Comparison of ENCODE assay signal across 20 cellular contexts in genomic region chr10:21337171-21337792, GRCh38.
DNase-seq lines count a peak whose midpoint lies in the region; ATAC-seq, FAIRE-seq and TF ChIP-seq lines count a peak whose summit lies in the region.
"Had no signal": no experiment of that assay in that cellular context is flagged by ENCODE, and none has a peak within 500 bp of the region (broad histone marks: within the 10 kb centered on the region; RNA-seq: fewer than 3 reads in every experiment).

No MANE protein-coding gene starts in this region.

- BruUV-seq in A673 (replicated peaks; lab: Mats Ljungman, UMichigan) (no TSS peak), K562 (replicated peaks; lab: Mats Ljungman, UMichigan) (no TSS peak)

- no peaks in the 10 kb centered on the region for H3K9me1 ChIP-seq in K562 (ENCODE audit: control insufficient read depth, insufficient read depth, low read length)
- no peaks in the 10 kb centered on the region for H3K9me1 ChIP-seq in keratinocyte (ENCODE audit: control insufficient read depth, extremely low read depth, insufficient read depth, low read length)

- in situ Hi-C loops in K562 (cut with MboI) = no loop called here

- 12% methylated on average over 6 of the region's 7 CpGs for WGBS in K562 (ENCODE audit: insufficient coverage, low coverage, missing lambda C conversion rate)

- H3K4me3 Mint-ChIP-seq in HFFc6 = no peak overlapping the region
- H3K4me3 Mint-ChIP-seq: activated CD8-positive, alpha-beta T cell treated with anti-CD3 and anti-CD28 coated beads for 36 hours; activated naive CD8-positive, alpha-beta T cell; CD8-positive, alpha-beta T cell; stimulated activated naive CD8-positive, alpha-beta T cell treated with anti-CD3 and anti-CD28 coated beads, Interleukin-15, amount 100 ng/mL, for 72 hours had no signal

- H3K4me3 ChIP-seq in A673 (ENCODE audit: low read depth, low read length, poor library complexity, severe bottlenecking) (no peak overlapping the region), K562 (no peak overlapping the region), keratinocyte (ENCODE audit: control insufficient read depth in 2 of 3, extremely low read depth in 1 of 3, insufficient read depth in 2 of 3, low read depth in 1 of 3, low read length in 3 of 3) (no peak overlapping the region)
- H3K4me3 ChIP-seq: body of pancreas, mucosa of descending colon had no signal

- FAIRE-seq in K562 (lab: Jason Lieb, UNC) (no peak), keratinocyte (lab: Jason Lieb, UNC) (no peak)
- FAIRE-seq: urothelium cell line had no signal

- TF ChIP-seq RAD21 in K562 (CRISPR knock-in tag; conservative IDR thresholded peaks at IDR 0.05 in 1 of 2, IDR thresholded peaks at IDR 0.05 in 1 of 2) = no peak

- intact Hi-C loops in A673 (cut with micrococcal nuclease; ENCODE audit: unreplicated experiment) = loop anchor here (5.0 kb wide), 1 partner anchor 45 kb away; no protein-coding TSS in a partner anchor
- intact Hi-C loops in K562 (cut with micrococcal nuclease) = no loop called here

- 0 out of 2 replicates have a peak, but pooled peaks cover 5% of the 10 kb centered on the region for H4K20me1 ChIP-seq in K562 (replicated peaks; ENCODE audit: control insufficient read depth, insufficient read depth, low read length)
- peaks cover 2% of the 10 kb centered on the region for H4K20me1 ChIP-seq in keratinocyte (ENCODE audit: control insufficient read depth, extremely low read depth, insufficient read depth, low read length)

- H3K4me1 Mint-ChIP-seq in HFFc6 (ENCODE audit: low read depth) = peaks cover 66% of the 10 kb centered on the region
- H3K4me1 Mint-ChIP-seq: stimulated activated naive CD8-positive, alpha-beta T cell treated with anti-CD3 and anti-CD28 coated beads, Interleukin-15, amount 100 ng/mL, for 72 hours had no signal

- H3K27ac ChIP-seq in A673 (ENCODE audit: low read depth, low read length, poor library complexity, severe bottlenecking) (no peak overlapping the region), K562 (ENCODE audit: extremely low read depth, low read depth, low read length) (no peak overlapping the region), keratinocyte (ENCODE audit: control insufficient read depth, insufficient read depth, low read length) (peak overlapping the region; percentile 98)
- H3K27ac ChIP-seq: VCaP had no signal

- H3K27me3 Mint-ChIP-seq in HFFc6 (ENCODE audit: insufficient read depth) = peaks cover 3% of the 10 kb centered on the region; the same call in 1 of the 2 replicates
- H3K27me3 Mint-ChIP-seq: stimulated activated naive CD8-positive, alpha-beta T cell treated with anti-CD3 and anti-CD28 coated beads, Interleukin-15, amount 100 ng/mL, for 72 hours had no signal

- H2AFZ ChIP-seq in K562 (ENCODE audit: low read depth, low read length) = no peak overlapping the region
- H2AFZ ChIP-seq in keratinocyte (ENCODE audit: control insufficient read depth, low read length) = no peak overlapping the region

- no peaks in the 10 kb centered on the region for H3K79me2 ChIP-seq in K562 (ENCODE audit: control insufficient read depth, insufficient read depth, low read length)
- H3K79me2 ChIP-seq in keratinocyte (ENCODE audit: control insufficient read depth, insufficient read depth, low read length) = no peaks in the 10 kb centered on the region

- no peak for TF ChIP-seq EP300 in K562 (IDR thresholded peaks at IDR 0.05; ENCODE audit: low read length)

- ATAC-seq in K562 (no peak), HG03469 (IDR thresholded peaks at IDR 0.05; ENCODE audit: unreplicated experiment) (no peak), HG02759 (IDR thresholded peaks at IDR 0.05; ENCODE audit: unreplicated experiment) (no peak), GM18868 (IDR thresholded peaks at IDR 0.05; ENCODE audit: unreplicated experiment) (no peak)
- ATAC-seq: activated CD8-positive, alpha-beta T cell treated with anti-CD3 and anti-CD28 coated beads for 36 hours; CD8-positive, alpha-beta T cell; mucosa of descending colon; stimulated activated naive CD8-positive, alpha-beta T cell treated with anti-CD3 and anti-CD28 coated beads, Interleukin-15, amount 100 ng/mL, for 72 hours had no signal

- H3K27ac Mint-ChIP-seq in HFFc6 = peak overlapping the region; percentile 64
- H3K27ac Mint-ChIP-seq: activated CD8-positive, alpha-beta T cell treated with anti-CD3 and anti-CD28 coated beads for 36 hours; activated naive CD8-positive, alpha-beta T cell; CD8-positive, alpha-beta T cell; stimulated activated naive CD8-positive, alpha-beta T cell treated with anti-CD3 and anti-CD28 coated beads, Interleukin-15, amount 100 ng/mL, for 72 hours had no signal

- H3K4me2 ChIP-seq in K562 (ENCODE audit: insufficient read depth, low read length) = no peak overlapping the region
- H3K4me2 ChIP-seq in keratinocyte (ENCODE audit: control insufficient read depth, extremely low read depth, insufficient read depth, low read depth, low read length) = peak overlapping the region; percentile 100

- dilution Hi-C loops in keratinocyte (cut with MboI; ENCODE audit: extremely low pct_ligation_motif_present, low sequenced_read_pairs) = no loop called here

- H3K36me3 ChIP-seq in A673 (ENCODE audit: insufficient read depth, low read length, poor library complexity, severe bottlenecking) = no peaks in the 10 kb centered on the region
- H3K36me3 ChIP-seq in K562 (ENCODE audit: control insufficient read depth, insufficient read depth, low read length) = no peaks in the 10 kb centered on the region
- H3K36me3 ChIP-seq in keratinocyte (ENCODE audit: control insufficient read depth in 2 of 2, extremely low read depth in 1 of 2, insufficient read depth in 2 of 2, low read length in 2 of 2) = no peaks in the 10 kb centered on the region

- TF ChIP-seq POLR2A in K562 (conservative IDR thresholded peaks at IDR 0.05) = no peak
- no peak for TF ChIP-seq POLR2A in erythroblast (IDR thresholded peaks at IDR 0.05; ENCODE audit: low read length)

- peaks cover 12% of the 10 kb centered on the region; the same call in 1 of the 2 replicates for H3K36me3 Mint-ChIP-seq in HFFc6 (ENCODE audit: low read depth)
- H3K36me3 Mint-ChIP-seq: activated naive CD8-positive, alpha-beta T cell; CD8-positive, alpha-beta T cell had no signal

- H3K27me3 ChIP-seq in A673 (replicated peaks; ENCODE audit: insufficient read depth, low read depth, low read length, poor library complexity) = no peaks in the 10 kb centered on the region
- no peaks in the 10 kb centered on the region; a peak in 1 of 5 replicates for H3K27me3 ChIP-seq in K562 (ENCODE audit: control insufficient read depth in 2 of 2, insufficient read depth in 2 of 2, low read length in 2 of 2)
- H3K27me3 ChIP-seq in keratinocyte (ENCODE audit: control insufficient read depth, extremely low read depth, insufficient read depth, low read length) = no peaks in the 10 kb centered on the region
- H3K27me3 ChIP-seq: body of pancreas had no signal

- H3K9me3 ChIP-seq in A673 (ENCODE audit: low read depth, low read length, poor library complexity, severe bottlenecking) (no peaks in the 10 kb centered on the region), K562 (replicated peaks; ENCODE audit: control insufficient read depth, insufficient read depth, low read depth, low read length) (no peaks in the 10 kb centered on the region), keratinocyte (ENCODE audit: control insufficient read depth, low read depth, low read length) (peaks cover 3% of the 10 kb centered on the region)
- H3K9me3 ChIP-seq: body of pancreas, mucosa of descending colon had no signal

- POLR2A ChIA-PET in A673 (lab: Charles Lee; ENCODE audit: low non-redundant PET) = no interaction called here
- POLR2A ChIA-PET in K562 (lab: Yijun Ruan, JAX) = no interaction called here

- H3K9ac ChIP-seq in K562 (ENCODE audit: insufficient read depth in 1 of 2, low read depth in 2 of 2, low read length in 2 of 2) (no peak overlapping the region), keratinocyte (ENCODE audit: control insufficient read depth, extremely low read depth, insufficient read depth, low read length) (no peak overlapping the region)

- DNase-seq in A673 (ENCODE audit: low spot score) (no peak), HFFc6 (no peak), K562 (ENCODE audit: extremely low read depth in 1 of 4, low spot score in 3 of 4) (peak in 1 of 4 experiments; percentile 7), keratinocyte (ENCODE audit: low read depth, low spot score) (no peak), erythroblast (lab: John Stamatoyannopoulos, UW) (no peak)
- DNase-seq: activated CD8-positive, alpha-beta T cell treated with anti-CD3 and anti-CD28 coated beads for 36 hours; CD8-positive, alpha-beta T cell; Karpas-422; mucosa of descending colon; NCI-H1417 treated with DMSO at 0.1 percent for 48 hours; nucleus accumbens; stimulated activated naive CD8-positive, alpha-beta T cell treated with anti-CD3 and anti-CD28 coated beads, Interleukin-15, amount 100 ng/mL, for 72 hours; T-helper 1 cell had no signal

- TF ChIP-seq CTCF in A673 (conservative IDR thresholded peaks at IDR 0.05; ENCODE audit: low read depth, low read length) (0 out of 2 replicates have a peak, but pooled peaks have one; percentile 10), HFFc6 (IDR thresholded peaks at IDR 0.05) (peak; percentile 31), K562 (IDR thresholded peaks at IDR 0.05 in 2 of 3, conservative IDR thresholded peaks at IDR 0.05 in 1 of 3; ENCODE audit: insufficient read depth in 2 of 3, low read depth in 1 of 3, low read length in 3 of 3) (0 out of 6 replicates have a peak, but pooled peaks of 2 of the 3 experiments have one; percentile 8 to 9), keratinocyte (optimal IDR thresholded peaks at IDR 0.05 in 1 of 3, IDR thresholded peaks at IDR 0.05 in 1 of 3, conservative IDR thresholded peaks at IDR 0.05 in 1 of 3; ENCODE audit: extremely low read depth in 1 of 3, insufficient read depth in 2 of 3, low read length in 3 of 3) (peak in 2 of 3 experiments; percentile 19 to 41)

- peaks cover 19% of the 10 kb centered on the region for H3K4me1 ChIP-seq in A673 (ENCODE audit: insufficient read depth, low read length, poor library complexity, severe bottlenecking)
- peaks cover 10 to 21% of the 10 kb centered on the region in 2 experiments for H3K4me1 ChIP-seq in K562 (replicated peaks in 1 of 2; ENCODE audit: control insufficient read depth in 2 of 2, insufficient read depth in 2 of 2, low read length in 2 of 2)
- peaks cover 30% of the 10 kb centered on the region for H3K4me1 ChIP-seq in keratinocyte (ENCODE audit: control insufficient read depth, extremely low read depth, insufficient read depth, low read length)
- H3K4me1 ChIP-seq: body of pancreas had no signal

- peaks cover 7% of the 10 kb centered on the region; the same call in 1 of the 2 replicates for H3K9me3 Mint-ChIP-seq in HFFc6

- CTCF ChIA-PET in A673 (lab: Charles Lee) = interaction anchor here (0.5 to 0.6 kb wide), 2 partner anchors 616 to 1268 kb away, joined by 4 to 6 read pairs; no protein-coding TSS in a partner anchor
- CTCF ChIA-PET in K562 (lab: Yijun Ruan, JAX; ENCODE audit: low intra/inter-chr PET ratio) = no interaction called here

TF ChIP-seq in K562, 482 proteins besides CTCF, POLR2A, EP300 and RAD21 (continues in another document):
- TF ChIP-seq TFAM (CRISPR knock-in tag; conservative IDR thresholded peaks at IDR 0.05) (no peak), NR4A1 (CRISPR knock-in tag; IDR thresholded peaks at IDR 0.05) (no peak), NR4A1 (tag; IDR thresholded peaks at IDR 0.05) (no peak), ZNF146 (CRISPR knock-in tag; IDR thresholded peaks at IDR 0.05; ENCODE audit: unreplicated experiment) (peak; percentile 100), HEY1 (CRISPR knock-in tag; IDR thresholded peaks at IDR 0.05; ENCODE audit: borderline replicate concordance) (no peak)
